In the genomic region with DNA sequence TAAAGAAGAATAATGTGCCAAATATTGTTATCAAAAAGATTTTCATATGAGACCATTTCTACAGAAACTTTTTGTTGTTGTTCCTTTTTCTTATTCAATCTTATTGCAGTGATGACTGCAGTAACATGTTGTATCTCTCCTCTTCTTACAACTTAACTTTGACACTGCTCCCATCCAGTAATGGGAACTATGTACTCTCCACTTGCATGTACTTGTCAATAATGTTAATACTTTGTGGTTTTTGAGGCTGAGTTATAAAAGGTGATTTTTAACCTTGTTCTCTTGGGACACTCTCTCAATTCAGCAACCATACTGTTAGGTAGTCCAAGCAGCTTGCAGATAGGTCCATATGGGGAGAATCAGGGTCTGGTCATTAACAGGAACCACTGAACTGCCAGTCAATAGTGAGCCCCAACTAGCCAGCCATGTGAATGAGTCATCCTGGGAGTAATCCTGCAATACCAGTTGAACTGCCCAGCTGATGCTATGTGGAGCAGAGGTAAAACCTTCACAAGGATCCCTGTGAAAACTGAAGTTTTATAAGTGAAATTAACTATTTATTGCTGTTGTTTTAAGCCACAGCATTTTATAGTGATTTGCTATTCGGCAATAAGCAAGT, we compare ENCODE assay signal across 9 cellular contexts.
DNase-seq lines count a peak whose midpoint lies in the region; ATAC-seq, FAIRE-seq and TF ChIP-seq lines count a peak whose summit lies in the region.
"Had no signal": no experiment of that assay in that cellular context is flagged by ENCODE, and none has a peak within 500 bp of the region (broad histone marks: within the 10 kb centered on the region; RNA-seq: fewer than 3 reads in every experiment).

No MANE protein-coding gene starts in this region.

- DNase-seq in HCT116 (ENCODE audit: low read depth, low spot score): peak; percentile 58
- peak; percentile 62 for DNase-seq in RCC 7860 (ENCODE audit: low spot score)
- no peak for DNase-seq in keratinocyte (ENCODE audit: low read depth, low spot score)
- no peak for DNase-seq in OCI-M1 (lab: John Stamatoyannopoulos, UW)
- DNase-seq in activated T-cell treated with anti-CD3 and anti-CD28 coated beads, Interleukin-2, amount 50 U/mL, for 1 hour: no peak
- no peak for DNase-seq in GM20000 (ENCODE audit: low spot score)
- DNase-seq in NK-92 treated with Interleukin-12 subunit alpha and Interleukin-12 subunit beta, amount 100 ng/mL, for 24 hours (lab: John Stamatoyannopoulos, UW): no peak

- H3K9me2 ChIP-seq in HCT116 (ENCODE audit: insufficient read depth): no peaks in the 10 kb centered on the region

- H3K27me3 ChIP-seq in BLaER1 (no peaks in the 10 kb centered on the region), HCT116 (ENCODE audit: insufficient read depth, low read length) (no peaks in the 10 kb centered on the region), keratinocyte (ENCODE audit: control insufficient read depth, extremely low read depth, insufficient read depth, low read length) (no peaks in the 10 kb centered on the region)

- CTCF ChIA-PET in HCT116 (lab: Charles Lee): no interaction called here

- BruUV-seq in HCT116 (replicated peaks; lab: Mats Ljungman, UMichigan): no TSS peak

- H3K4me2 ChIP-seq in BLaER1 (peak overlapping the region; percentile 44), HCT116 (ENCODE audit: low read length) (peak overlapping the region; percentile 76), keratinocyte (ENCODE audit: control insufficient read depth, extremely low read depth, insufficient read depth, low read depth, low read length) (peak overlapping the region; percentile 22)

- TF ChIP-seq POLR2A in HCT116 (IDR thresholded peaks at IDR 0.05; ENCODE audit: borderline replicate concordance, extremely low read depth, insufficient read depth, insufficient read length): no peak

- H3K36me3 ChIP-seq in BLaER1 (no peaks in the 10 kb centered on the region), HCT116 (ENCODE audit: control insufficient read depth in 1 of 2, insufficient read depth in 2 of 2, low read length in 2 of 2) (no peaks in the 10 kb centered on the region), keratinocyte (ENCODE audit: control insufficient read depth in 2 of 2, extremely low read depth in 1 of 2, insufficient read depth in 2 of 2, low read length in 2 of 2) (no peaks in the 10 kb centered on the region)

- H3K9me3 ChIP-seq in BLaER1 (peaks cover 26% of the 10 kb centered on the region), HCT116 (ENCODE audit: control insufficient read depth in 1 of 2, insufficient read depth in 1 of 2, low read depth in 1 of 2, low read length in 2 of 2) (no peaks in the 10 kb centered on the region), keratinocyte (ENCODE audit: control insufficient read depth, low read depth, low read length) (no peaks in the 10 kb centered on the region)

- H3K79me2 ChIP-seq in HCT116 (ENCODE audit: insufficient read depth, low read length) (no peaks in the 10 kb centered on the region), keratinocyte (ENCODE audit: control insufficient read depth, insufficient read depth, low read length) (no peaks in the 10 kb centered on the region)

- POLR2A ChIA-PET in HCT116 (lab: Charles Lee): no interaction called here

- dilution Hi-C loops in keratinocyte (cut with MboI; ENCODE audit: extremely low pct_ligation_motif_present, low sequenced_read_pairs): no loop called here

- TF ChIP-seq RAD21 in HCT116 (IDR thresholded peaks at IDR 0.05; ENCODE audit: low read depth): no peak

- H4K20me1 ChIP-seq in BLaER1 (no peaks in the 10 kb centered on the region), HCT116 (ENCODE audit: insufficient read depth) (no peaks in the 10 kb centered on the region), keratinocyte (ENCODE audit: control insufficient read depth, extremely low read depth, insufficient read depth, low read length) (no peaks in the 10 kb centered on the region)

- peak; percentile 93 for FAIRE-seq in RCC 7860 (lab: Jason Lieb, UNC)
- FAIRE-seq in keratinocyte (lab: Jason Lieb, UNC): peak; percentile 87

- no peaks in the 10 kb centered on the region for H3K9me1 ChIP-seq in keratinocyte (ENCODE audit: control insufficient read depth, extremely low read depth, insufficient read depth, low read length)

- intact Hi-C loops in HCT116 (cut with micrococcal nuclease): no loop called here

- TF ChIP-seq CTCF in HCT116 (IDR thresholded peaks at IDR 0.05 in 2 of 3, conservative IDR thresholded peaks at IDR 0.05 in 1 of 3; ENCODE audit: borderline replicate concordance in 1 of 3, insufficient read depth in 1 of 3, low read depth in 2 of 3, low read length in 2 of 3) (no peak), keratinocyte (optimal IDR thresholded peaks at IDR 0.05 in 1 of 3, IDR thresholded peaks at IDR 0.05 in 1 of 3, conservative IDR thresholded peaks at IDR 0.05 in 1 of 3; ENCODE audit: extremely low read depth in 1 of 3, insufficient read depth in 2 of 3, low read length in 3 of 3) (no peak), GM20000 (IDR thresholded peaks at IDR 0.05; ENCODE audit: extremely low read depth, missing control alignments) (no peak)

- H3K9ac ChIP-seq in BLaER1 (no peak overlapping the region), HCT116 (ENCODE audit: low read length) (peak overlapping the region; percentile 9), keratinocyte (ENCODE audit: control insufficient read depth, extremely low read depth, insufficient read depth, low read length) (no peak overlapping the region)

- H2AFZ ChIP-seq in HCT116 (ENCODE audit: low read depth, low read length, poor library complexity, severe bottlenecking) (peak overlapping the region; percentile 94), keratinocyte (ENCODE audit: control insufficient read depth, low read length) (peak overlapping the region; percentile 9)

- H3K27ac ChIP-seq in BLaER1: no peak overlapping the region
- H3K27ac ChIP-seq in HCT116 (ENCODE audit: low read depth, low read length): no peak overlapping the region
- no peak overlapping the region for H3K27ac ChIP-seq in keratinocyte (ENCODE audit: control insufficient read depth, insufficient read depth, low read length)
- H3K27ac ChIP-seq: HL-60 had no signal

- no peak overlapping the region for H3K4me3 ChIP-seq in BLaER1
- peak overlapping the region in 1 of 2 experiments; percentile 30; a peak in 2 of 4 replicates for H3K4me3 ChIP-seq in HCT116 (replicated peaks in 1 of 2; ENCODE audit: low read depth in 1 of 2, low read length in 2 of 2)
- H3K4me3 ChIP-seq in keratinocyte (ENCODE audit: control insufficient read depth in 2 of 3, extremely low read depth in 1 of 3, insufficient read depth in 2 of 3, low read depth in 1 of 3, low read length in 3 of 3): no peak overlapping the region

- RAD21 ChIA-PET in HCT116 (lab: Charles Lee; ENCODE audit: low non-redundant PET in 1 of 2, low total read pairs in 2 of 2, uncharacterized antibody in 2 of 2, unreplicated experiment in 2 of 2): no interaction called here

- ATAC-seq in HCT116: peak; percentile 94

- H3K4me1 ChIP-seq in BLaER1 (peaks cover 18% of the 10 kb centered on the region), HCT116 (ENCODE audit: control insufficient read depth in 1 of 2, insufficient read depth in 2 of 2, low read length in 2 of 2) (peaks cover 19 to 26% of the 10 kb centered on the region in 2 experiments; a peak in 3 of 4 replicates), keratinocyte (ENCODE audit: control insufficient read depth, extremely low read depth, insufficient read depth, low read length) (peaks cover 8% of the 10 kb centered on the region)

TF ChIP-seq in HCT116, 20 proteins besides CTCF, POLR2A, EP300 and RAD21:
- 0 out of 2 replicates have a peak, but pooled peaks have one; percentile 35 for TF ChIP-seq POLR2AphosphoS5 (IDR thresholded peaks at IDR 0.05; ENCODE audit: low read depth, low read length)
- TF ChIP-seq, protein P1, sequence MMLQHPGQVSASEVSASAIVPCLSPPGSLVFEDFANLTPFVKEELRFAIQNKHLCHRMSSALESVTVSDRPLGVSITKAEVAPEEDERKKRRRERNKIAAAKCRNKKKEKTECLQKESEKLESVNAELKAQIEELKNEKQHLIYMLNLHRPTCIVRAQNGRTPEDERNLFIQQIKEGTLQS (IDR thresholded peaks at IDR 0.05): no peak
- TF ChIP-seq ZBTB33 (IDR thresholded peaks at IDR 0.05; ENCODE audit: extremely low read depth, insufficient replicate concordance, low read length): no peak
- no peak for TF ChIP-seq TCF7L2 (IDR thresholded peaks at IDR 0.05; ENCODE audit: borderline replicate concordance, extremely low read depth, insufficient read depth, insufficient read length)
- no peak for TF ChIP-seq EZH2phosphoT487 (IDR thresholded peaks at IDR 0.05; ENCODE audit: borderline replicate concordance)
- peak; percentile 31; the same call in 1 of the 2 replicates for TF ChIP-seq CEBPB (IDR thresholded peaks at IDR 0.05; ENCODE audit: low read depth)
- TF ChIP-seq JUND (IDR thresholded peaks at IDR 0.05): peak; percentile 87
- no peak for TF ChIP-seq YY1 (IDR thresholded peaks at IDR 0.05; ENCODE audit: extremely low read depth, insufficient replicate concordance, low read depth, low read length)
- peak; percentile 85 for TF ChIP-seq SP1 (IDR thresholded peaks at IDR 0.05; ENCODE audit: low read depth)
- peak; percentile 84 for TF ChIP-seq FOSL1 (IDR thresholded peaks at IDR 0.05; ENCODE audit: low read depth)
- TF ChIP-seq, protein P2, sequence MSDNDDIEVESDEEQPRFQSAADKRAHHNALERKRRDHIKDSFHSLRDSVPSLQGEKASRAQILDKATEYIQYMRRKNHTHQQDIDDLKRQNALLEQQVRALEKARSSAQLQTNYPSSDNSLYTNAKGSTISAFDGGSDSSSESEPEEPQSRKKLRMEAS (IDR thresholded peaks at IDR 0.05): no peak
- TF ChIP-seq SIN3A (IDR thresholded peaks at IDR 0.05; ENCODE audit: low read depth): no peak
- TF ChIP-seq CBX3 (IDR thresholded peaks at IDR 0.05; ENCODE audit: low read depth): peak; percentile 76; the same call in 1 of the 2 replicates
- TF ChIP-seq SRF (IDR thresholded peaks at IDR 0.05; ENCODE audit: low read depth): no peak; the same call in 1 of the 2 replicates
- TF ChIP-seq EGR1 (IDR thresholded peaks at IDR 0.05; ENCODE audit: low read depth): no peak

Comparison
In these comparisons a context has a peak if more than half of its experiments do, and no peak if none do; other contexts are left out.
1. H3K4me2 ChIP-seq: peak in every context shown above with its lines; median percentile 76 in HCT116; 44 in BLaER1; 22 in keratinocyte.
2. DNase-seq: peak in HCT116 (single experiment) and RCC 7860 (single experiment); none in keratinocyte (single experiment), OCI-M1 (single experiment), activated T-cell treated with anti-CD3 and anti-CD28 coated beads, Interleukin-2, amount 50 U/mL, for 1 hour (single experiment), GM20000 (single experiment) and NK-92 treated with Interleukin-12 subunit alpha and Interleukin-12 subunit beta, amount 100 ng/mL, for 24 hours (single experiment).